In the genomic region with DNA sequence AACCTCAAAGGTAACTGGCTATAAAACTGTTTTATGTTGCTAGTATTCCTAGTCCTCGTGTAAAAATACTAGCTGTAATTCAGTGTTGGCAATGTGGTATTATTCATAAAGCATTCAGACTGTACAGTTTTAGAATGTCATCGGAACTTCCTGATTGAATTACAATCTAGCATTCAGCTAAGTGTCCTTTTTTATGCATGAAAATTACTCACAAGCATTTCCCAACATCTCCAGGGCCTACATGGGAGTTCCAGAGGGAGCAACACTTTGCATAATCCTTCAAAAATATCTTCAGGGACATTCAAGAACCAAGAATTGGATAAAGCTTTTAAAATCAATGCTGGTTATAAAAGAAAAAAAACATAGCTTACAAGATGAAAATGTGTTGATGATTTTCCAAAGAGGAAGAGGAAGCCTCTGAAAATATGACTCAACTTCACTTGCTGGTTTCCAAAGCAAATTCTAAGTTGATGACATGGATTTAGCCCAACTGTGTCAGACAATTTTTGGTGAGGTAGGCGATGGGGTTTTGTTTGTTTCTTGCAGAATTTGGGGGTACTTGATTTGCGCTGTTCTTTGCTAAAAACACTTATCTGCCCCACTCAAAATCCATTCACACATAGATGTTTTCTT, we compare ENCODE assay signal across 16 cellular contexts.
DNase-seq lines count a peak whose midpoint lies in the region; ATAC-seq and TF ChIP-seq lines count a peak whose summit lies in the region.
"Had no signal": no experiment of that assay in that cellular context is flagged by ENCODE, and none has a peak within 500 bp of the region (broad histone marks: within the 10 kb centered on the region; RNA-seq: fewer than 3 reads in every experiment).

No MANE protein-coding gene starts in this region.

- H3K27ac ChIP-seq in A673 (ENCODE audit: low read depth, low read length, poor library complexity, severe bottlenecking): no peak overlapping the region
- H3K27ac ChIP-seq: C4-2B had no signal

- H3K36me3 Mint-ChIP-seq in activated T-helper 1 cell treated with anti-CD3 and anti-CD28 coated beads, Interleukin-12 subunit alpha, Interleukin-12 subunit beta, Interleukin-2, Interleukin-4 antibody, amounts not matched to agents 30 ng/mL and 10 ng/mL and 1 ng/mL, durations not matched to agents 14 hours and 24 hours and 36 hours (ENCODE audit: low read depth): no peaks in the 10 kb centered on the region
- no peaks in the 10 kb centered on the region for H3K36me3 Mint-ChIP-seq in T-cell

- TF ChIP-seq CTCF in A673 (conservative IDR thresholded peaks at IDR 0.05; ENCODE audit: low read depth, low read length): no peak

- CTCF ChIA-PET in A673 (lab: Charles Lee) (no interaction called here), T-cell (lab: Charles Lee) (no interaction called here)

- no TSS peak for BruUV-seq in A673 (replicated peaks; lab: Mats Ljungman, UMichigan)

- no peak overlapping the region for H3K4me3 ChIP-seq in A673 (ENCODE audit: low read depth, low read length, poor library complexity, severe bottlenecking)

- DNase-seq in A673 (ENCODE audit: low spot score) (peak; percentile 75), OCI-M1 (lab: John Stamatoyannopoulos, UW) (peak; percentile 63), dermis blood vessel endothelial cell (peak; percentile 67), glomerular endothelial cell (ENCODE audit: extremely low read depth, low read depth, low spot score) (peak; percentile 29), Ammon's horn (ENCODE audit: low spot score) (no peak), T-cell (no peak)
- DNase-seq in activated T-helper 1 cell treated with anti-CD3 and anti-CD28 coated beads, Interleukin-12 subunit alpha, Interleukin-12 subunit beta, Interleukin-2, Interleukin-4 antibody, amounts not matched to agents 30 ng/mL and 10 ng/mL and 1 ng/mL, durations not matched to agents 14 hours and 24 hours and 36 hours (ENCODE audit: low spot score): no peak
- DNase-seq: COR-L47, IMR-90, NCI-H1436, NCI-H2029, NCI-H524 had no signal

- ATAC-seq in HG03432 (IDR thresholded peaks at IDR 0.05; ENCODE audit: unreplicated experiment) (no peak), T-cell (replicated peaks in 1 of 4) (no peak)
- ATAC-seq: Panc1, Right ventricle myocardium inferior had no signal

- no peak overlapping the region for H3K4me3 Mint-ChIP-seq in activated T-helper 1 cell treated with anti-CD3 and anti-CD28 coated beads, Interleukin-12 subunit alpha, Interleukin-12 subunit beta, Interleukin-2, Interleukin-4 antibody, amounts not matched to agents 30 ng/mL and 10 ng/mL and 1 ng/mL, durations not matched to agents 14 hours and 24 hours and 36 hours
- no peak overlapping the region for H3K4me3 Mint-ChIP-seq in T-cell

- no peak overlapping the region for H3K27ac Mint-ChIP-seq in activated T-helper 1 cell treated with anti-CD3 and anti-CD28 coated beads, Interleukin-12 subunit alpha, Interleukin-12 subunit beta, Interleukin-2, Interleukin-4 antibody, amounts not matched to agents 30 ng/mL and 10 ng/mL and 1 ng/mL, durations not matched to agents 14 hours and 24 hours and 36 hours
- H3K27ac Mint-ChIP-seq in T-cell: no peak overlapping the region

- peaks cover 2% of the 10 kb centered on the region for H3K27me3 Mint-ChIP-seq in activated T-helper 1 cell treated with anti-CD3 and anti-CD28 coated beads, Interleukin-12 subunit alpha, Interleukin-12 subunit beta, Interleukin-2, Interleukin-4 antibody, amounts not matched to agents 30 ng/mL and 10 ng/mL and 1 ng/mL, durations not matched to agents 14 hours and 24 hours and 36 hours (ENCODE audit: insufficient read depth)
- H3K27me3 Mint-ChIP-seq in T-cell: peaks cover 0 to 2% of the 10 kb centered on the region in 2 donors

- no peaks in the 10 kb centered on the region for H3K9me3 ChIP-seq in A673 (ENCODE audit: low read depth, low read length, poor library complexity, severe bottlenecking)

- no peaks in the 10 kb centered on the region for H3K4me1 Mint-ChIP-seq in activated T-helper 1 cell treated with anti-CD3 and anti-CD28 coated beads, Interleukin-12 subunit alpha, Interleukin-12 subunit beta, Interleukin-2, Interleukin-4 antibody, amounts not matched to agents 30 ng/mL and 10 ng/mL and 1 ng/mL, durations not matched to agents 14 hours and 24 hours and 36 hours (ENCODE audit: low read depth)
- no peaks in the 10 kb centered on the region for H3K4me1 Mint-ChIP-seq in T-cell

- intact Hi-C loops in A673 (cut with micrococcal nuclease; ENCODE audit: unreplicated experiment): no loop called here
- intact Hi-C loops in activated T-helper 1 cell treated with anti-CD3 and anti-CD28 coated beads, Interleukin-12 subunit alpha, Interleukin-12 subunit beta, Interleukin-2, Interleukin-4 antibody, amounts not matched to agents 30 ng/mL and 10 ng/mL and 1 ng/mL, durations not matched to agents 14 hours and 24 hours and 36 hours (cut with micrococcal nuclease): no loop called here

- no peaks in the 10 kb centered on the region for H3K9me3 Mint-ChIP-seq in activated T-helper 1 cell treated with anti-CD3 and anti-CD28 coated beads, Interleukin-12 subunit alpha, Interleukin-12 subunit beta, Interleukin-2, Interleukin-4 antibody, amounts not matched to agents 30 ng/mL and 10 ng/mL and 1 ng/mL, durations not matched to agents 14 hours and 24 hours and 36 hours
- H3K9me3 Mint-ChIP-seq in T-cell: peaks cover 0 to 4% (median 3%) of the 10 kb centered on the region in 3 donors

- peaks cover 16% of the 10 kb centered on the region for H3K27me3 ChIP-seq in A673 (replicated peaks; ENCODE audit: insufficient read depth, low read depth, low read length, poor library complexity)

- no peaks in the 10 kb centered on the region for H3K36me3 ChIP-seq in A673 (ENCODE audit: insufficient read depth, low read length, poor library complexity, severe bottlenecking)

- POLR2A ChIA-PET in A673 (lab: Charles Lee; ENCODE audit: low non-redundant PET): no interaction called here
- POLR2A ChIA-PET in T-cell (lab: Charles Lee): no interaction called here

- peaks cover 20% of the 10 kb centered on the region for H3K4me1 ChIP-seq in A673 (ENCODE audit: insufficient read depth, low read length, poor library complexity, severe bottlenecking)

Comparison
In these comparisons a context has a peak if more than half of its experiments do, and no peak if none do; other contexts are left out.
1. DNase-seq: peak in A673 (single experiment), OCI-M1 (single experiment), dermis blood vessel endothelial cell (single experiment) and glomerular endothelial cell (single experiment); none in Ammon's horn (single experiment), activated T-helper 1 cell treated with anti-CD3 and anti-CD28 coated beads, Interleukin-12 subunit alpha, Interleukin-12 subunit beta, Interleukin-2, Interleukin-4 antibody, amounts not matched to agents 30 ng/mL and 10 ng/mL and 1 ng/mL, durations not matched to agents 14 hours and 24 hours and 36 hours (single experiment) and T-cell (0 of 34).